1 cellular context compared by ENCODE assay signal in the genomic region with DNA sequence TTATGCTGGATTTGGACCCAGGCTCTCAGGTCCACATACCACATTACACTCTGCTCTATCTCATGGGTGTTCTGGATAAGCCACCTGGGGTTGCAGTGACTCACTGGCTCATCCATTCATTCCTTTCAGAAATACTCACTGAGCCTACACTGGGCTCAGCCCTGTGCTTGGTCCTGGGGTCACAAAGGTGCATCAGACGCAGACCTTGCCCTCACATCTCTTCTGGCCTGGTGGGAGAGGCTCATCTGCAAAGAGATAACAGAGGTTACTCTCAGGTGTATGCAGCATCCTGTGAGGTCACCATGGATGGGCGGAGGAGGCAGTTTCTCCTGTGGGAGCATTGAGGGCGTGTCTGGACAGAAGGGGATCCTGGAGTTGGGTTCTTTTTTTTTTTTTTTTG.
TF ChIP-seq lines count a peak whose summit lies in the region.

No MANE protein-coding gene starts in this region.

TF ChIP-seq in IMR-90, 13 proteins besides CTCF, POLR2A, EP300 and RAD21:
- TF ChIP-seq, protein P1, sequence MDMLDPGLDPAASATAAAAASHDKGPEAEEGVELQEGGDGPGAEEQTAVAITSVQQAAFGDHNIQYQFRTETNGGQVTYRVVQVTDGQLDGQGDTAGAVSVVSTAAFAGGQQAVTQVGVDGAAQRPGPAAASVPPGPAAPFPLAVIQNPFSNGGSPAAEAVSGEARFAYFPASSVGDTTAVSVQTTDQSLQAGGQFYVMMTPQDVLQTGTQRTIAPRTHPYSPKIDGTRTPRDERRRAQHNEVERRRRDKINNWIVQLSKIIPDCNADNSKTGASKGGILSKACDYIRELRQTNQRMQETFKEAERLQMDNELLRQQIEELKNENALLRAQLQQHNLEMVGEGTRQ (IDR thresholded peaks at IDR 0.05; ENCODE audit: low read depth, low read length) = no peak
- TF ChIP-seq CHD1 (IDR thresholded peaks at IDR 0.05; ENCODE audit: low read depth, low read length) = no peak
- no peak for TF ChIP-seq BHLHE40 (IDR thresholded peaks at IDR 0.05; ENCODE audit: low read depth, low read length)
- no peak for TF ChIP-seq SMC3 (IDR thresholded peaks at IDR 0.05; ENCODE audit: low read depth, low read length)
- TF ChIP-seq, protein P2, sequence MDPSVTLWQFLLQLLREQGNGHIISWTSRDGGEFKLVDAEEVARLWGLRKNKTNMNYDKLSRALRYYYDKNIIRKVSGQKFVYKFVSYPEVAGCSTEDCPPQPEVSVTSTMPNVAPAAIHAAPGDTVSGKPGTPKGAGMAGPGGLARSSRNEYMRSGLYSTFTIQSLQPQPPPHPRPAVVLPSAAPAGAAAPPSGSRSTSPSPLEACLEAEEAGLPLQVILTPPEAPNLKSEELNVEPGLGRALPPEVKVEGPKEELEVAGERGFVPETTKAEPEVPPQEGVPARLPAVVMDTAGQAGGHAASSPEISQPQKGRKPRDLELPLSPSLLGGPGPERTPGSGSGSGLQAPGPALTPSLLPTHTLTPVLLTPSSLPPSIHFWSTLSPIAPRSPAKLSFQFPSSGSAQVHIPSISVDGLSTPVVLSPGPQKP (IDR thresholded peaks at IDR 0.05; ENCODE audit: borderline replicate concordance, low read depth, low read length) = no peak
- TF ChIP-seq MAZ (IDR thresholded peaks at IDR 0.05; ENCODE audit: borderline replicate concordance, low read depth, low read length) = no peak
- TF ChIP-seq MXI1 (IDR thresholded peaks at IDR 0.05; ENCODE audit: borderline replicate concordance, low read depth, low read length) = no peak
- no peak for TF ChIP-seq MAFK (IDR thresholded peaks at IDR 0.05; ENCODE audit: low read depth, low read length)
- no peak for TF ChIP-seq CEBPB (IDR thresholded peaks at IDR 0.05; ENCODE audit: low read depth, low read length)
